In the genomic region with DNA sequence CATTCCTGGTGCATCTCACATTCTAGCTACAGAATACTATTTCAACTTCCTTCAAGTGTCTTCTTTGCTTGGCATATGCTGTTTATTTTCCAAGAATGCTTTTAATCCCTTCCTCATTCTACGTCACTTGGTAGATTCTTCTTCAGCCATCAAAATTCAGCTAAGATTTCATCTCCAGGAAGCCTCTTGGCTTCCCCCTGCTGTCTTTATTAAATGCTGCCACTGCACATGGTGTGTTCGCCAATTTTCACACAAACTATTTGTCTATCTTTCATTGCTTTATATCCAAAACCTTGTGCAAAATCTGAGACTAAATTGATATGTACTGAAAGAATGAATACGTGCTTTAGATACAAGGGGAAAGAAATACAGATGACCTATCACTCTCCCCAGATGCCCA, we compare ENCODE assay signal across 1 cellular context.
TF ChIP-seq lines count a peak whose summit lies in the region.

No MANE protein-coding gene starts in this region.

TF ChIP-seq in SK-N-SH treated with all-trans-retinoic acid at 6 μM for 48 hours, 23 proteins besides CTCF, POLR2A, EP300 and RAD21 (continued from another document):
- TF ChIP-seq, protein P1, sequence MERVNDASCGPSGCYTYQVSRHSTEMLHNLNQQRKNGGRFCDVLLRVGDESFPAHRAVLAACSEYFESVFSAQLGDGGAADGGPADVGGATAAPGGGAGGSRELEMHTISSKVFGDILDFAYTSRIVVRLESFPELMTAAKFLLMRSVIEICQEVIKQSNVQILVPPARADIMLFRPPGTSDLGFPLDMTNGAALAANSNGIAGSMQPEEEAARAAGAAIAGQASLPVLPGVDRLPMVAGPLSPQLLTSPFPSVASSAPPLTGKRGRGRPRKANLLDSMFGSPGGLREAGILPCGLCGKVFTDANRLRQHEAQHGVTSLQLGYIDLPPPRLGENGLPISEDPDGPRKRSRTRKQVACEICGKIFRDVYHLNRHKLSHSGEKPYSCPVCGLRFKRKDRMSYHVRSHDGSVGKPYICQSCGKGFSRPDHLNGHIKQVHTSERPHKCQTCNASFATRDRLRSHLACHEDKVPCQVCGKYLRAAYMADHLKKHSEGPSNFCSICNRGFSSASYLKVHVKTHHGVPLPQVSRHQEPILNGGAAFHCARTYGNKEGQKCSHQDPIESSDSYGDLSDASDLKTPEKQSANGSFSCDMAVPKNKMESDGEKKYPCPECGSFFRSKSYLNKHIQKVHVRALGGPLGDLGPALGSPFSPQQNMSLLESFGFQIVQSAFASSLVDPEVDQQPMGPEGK (CRISPR knock-in tag; IDR thresholded peaks at IDR 0.05; ENCODE audit: borderline replicate concordance), result no peak
